8 cellular contexts compared by ENCODE assay signal in the genomic region with DNA sequence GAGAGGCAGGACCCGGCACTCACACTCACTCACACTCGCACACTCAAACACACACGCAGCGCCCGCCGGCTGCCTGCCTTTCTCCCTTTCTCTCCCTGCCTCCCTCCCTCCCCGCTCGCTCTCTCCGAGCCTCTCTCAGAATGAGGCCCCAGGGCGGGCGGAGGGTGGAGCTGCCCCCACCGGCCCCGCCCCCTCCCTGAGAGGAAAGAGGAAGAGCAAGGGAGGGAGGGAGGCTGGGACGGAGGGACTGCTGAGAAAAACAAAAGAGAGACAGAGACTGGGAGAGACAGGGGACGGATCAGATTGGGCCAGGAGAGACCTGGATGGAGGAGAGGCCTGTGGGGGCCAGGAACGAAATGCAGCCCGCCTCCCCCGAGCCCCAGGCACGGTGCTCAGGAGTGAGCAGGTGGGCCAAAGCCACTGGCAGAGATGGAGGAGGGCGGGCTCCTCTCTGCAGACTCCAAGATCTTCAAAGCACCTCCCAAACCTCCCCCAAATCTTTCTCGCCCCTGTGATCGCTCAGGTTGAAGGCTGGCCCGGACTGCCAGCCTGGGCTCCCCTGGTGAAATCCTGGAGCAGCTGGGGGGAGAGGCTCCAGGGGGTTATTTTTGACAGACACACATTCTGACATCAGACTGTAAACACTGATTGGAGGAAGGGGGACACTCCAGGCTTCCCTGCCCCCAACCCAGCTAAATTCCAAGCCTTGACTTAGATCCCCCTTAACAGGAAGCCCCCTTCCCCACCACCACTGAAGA. TPM values are rescaled to one million over a fixed set of nuclear protein-coding genes. Genes with fewer than 3 reads are reported as not detected.
DNase-seq lines count a peak whose midpoint lies in the region; ATAC-seq and TF ChIP-seq lines count a peak whose summit lies in the region.

No MANE protein-coding gene starts in this region.

- peak overlapping the region; percentile 94 for H3K27ac Mint-ChIP-seq in T-helper 2 cell treated with Interferon-gamma antibody and Interleukin-4, amounts not matched to agents 5 μg/mL and 100 μg/mL, for 36 hours

- peaks cover 52% of the 10 kb centered on the region for H3K4me1 Mint-ChIP-seq in T-helper 2 cell treated with Interferon-gamma antibody and Interleukin-4, amounts not matched to agents 5 μg/mL and 100 μg/mL, for 36 hours (ENCODE audit: low read depth)

- TF ChIP-seq CTCF in GM10248 (IDR thresholded peaks at IDR 0.05; ENCODE audit: control extremely low read depth, extremely low read depth, low read depth, missing control alignments) (no peak), HFF-Myc (IDR thresholded peaks at IDR 0.05; ENCODE audit: low read depth, low read length, missing control alignments) (no peak), ascending aorta (IDR thresholded peaks at IDR 0.05) (no peak), hepatocyte (IDR thresholded peaks at IDR 0.05; ENCODE audit: poor library complexity) (no peak)

- no peaks in the 10 kb centered on the region for H3K9me3 Mint-ChIP-seq in T-helper 2 cell treated with Interferon-gamma antibody and Interleukin-4, amounts not matched to agents 5 μg/mL and 100 μg/mL, for 36 hours

- H3K27me3 ChIP-seq in ascending aorta (no peaks in the 10 kb centered on the region), hepatocyte (no peaks in the 10 kb centered on the region)

- peak overlapping the region; percentile 94 for H3K4me3 Mint-ChIP-seq in T-helper 2 cell treated with Interferon-gamma antibody and Interleukin-4, amounts not matched to agents 5 μg/mL and 100 μg/mL, for 36 hours

- peak overlapping the region; percentile 32 for H2AFZ ChIP-seq in hepatocyte

- H3K4me2 ChIP-seq in hepatocyte, result peak overlapping the region; percentile 78

- intact Hi-C loops in ascending aorta (cut with DNase I), result loop anchor here (5.0 kb wide), 1 partner anchor 37 kb away; the partner anchor contains the start of gene NOLC1

- DNase-seq in GM10248 (ENCODE audit: extremely low spot score), result peak; percentile 90
- DNase-seq in HFF-Myc (ENCODE audit: extremely low read depth, low read depth), result no peak
- peak; percentile 69 for DNase-seq in NCI-H1105 (lab: John Stamatoyannopoulos, UW)
- DNase-seq in T-helper 2 cell treated with Interferon-gamma antibody and Interleukin-4, amounts not matched to agents 5 μg/mL and 100 μg/mL, for 36 hours (ENCODE audit: low spot score), result peak; percentile 78
- peak; percentile 76 to 93 for DNase-seq in ascending aorta (ENCODE audit: low spot score in 2 of 2)
- DNase-seq in hepatocyte (ENCODE audit: low spot score), result peak; percentile 95
- DNase-seq in retina, result peak; percentile 90

- peaks cover 43% of the 10 kb centered on the region for H4K20me1 ChIP-seq in hepatocyte (ENCODE audit: insufficient read depth, poor library complexity, severe bottlenecking)

- H3K36me3 ChIP-seq in ascending aorta (peaks cover 14 to 16% of the 10 kb centered on the region in 2 donors), hepatocyte (replicated peaks; ENCODE audit: insufficient read depth, low read depth) (no peaks in the 10 kb centered on the region)

- no peaks in the 10 kb centered on the region for H3K9me2 ChIP-seq in hepatocyte (replicated peaks; ENCODE audit: insufficient read depth)

- peak overlapping the region; percentile 71 to 100 for H3K27ac ChIP-seq in ascending aorta
- peak overlapping the region; percentile 95 for H3K27ac ChIP-seq in hepatocyte

- POLR2A ChIA-PET in GM10248 (lab: Yijun Ruan, JAX), result interaction anchor here (0.6 to 1.0 kb wide), 5 partner anchors 10 to 297 kb away, joined by 3 read pairs; partner anchors contain the start of gene OGA

- 6% methylated on average over 8 of the region's 23 CpGs for WGBS in hepatocyte (ENCODE audit: low lambda C conversion rate, missing lambda C conversion rate)

- no peak for ATAC-seq in GM18517 (IDR thresholded peaks at IDR 0.05; ENCODE audit: unreplicated experiment)

- H3K4me1 ChIP-seq in ascending aorta, result peaks cover 33 to 53% of the 10 kb centered on the region in 2 donors
- H3K4me1 ChIP-seq in hepatocyte (ENCODE audit: insufficient read depth), result peaks cover 51% of the 10 kb centered on the region

- H3K4me3 ChIP-seq in HFF-Myc (replicated peaks; ENCODE audit: low read depth, low read length), result peak overlapping the region; percentile 88
- H3K4me3 ChIP-seq in ascending aorta, result peak overlapping the region; percentile 69 to 84
- peak overlapping the region; percentile 79 for H3K4me3 ChIP-seq in hepatocyte

- CTCF ChIA-PET in GM10248 (lab: Yijun Ruan, JAX), result interaction anchor here (0.6 to 3.6 kb wide), 5 partner anchors 8 to 274 kb away, joined by 3 to 13 read pairs (median 6); no protein-coding TSS in a partner anchor

- peaks cover 93% of the 10 kb centered on the region for H3K79me2 ChIP-seq in hepatocyte

- H3K9me3 ChIP-seq in ascending aorta, result no peaks in the 10 kb centered on the region
- no peaks in the 10 kb centered on the region for H3K9me3 ChIP-seq in hepatocyte (ENCODE audit: low read depth)

- H3K27me3 Mint-ChIP-seq in T-helper 2 cell treated with Interferon-gamma antibody and Interleukin-4, amounts not matched to agents 5 μg/mL and 100 μg/mL, for 36 hours (ENCODE audit: low read depth), result no peaks in the 10 kb centered on the region

- peaks cover 24% of the 10 kb centered on the region for H3K36me3 Mint-ChIP-seq in T-helper 2 cell treated with Interferon-gamma antibody and Interleukin-4, amounts not matched to agents 5 μg/mL and 100 μg/mL, for 36 hours (ENCODE audit: low read depth)

RNA-seq across cellular contexts. Expression of gene LDB1, which starts 5.1 kb away (rescaled TPM):
- total RNA-seq in ascending aorta, result 29.8 TPM
- total RNA-seq in hepatocyte, result 46.3 and 47.2 TPM in 2 replicates
- 28.2 and 31.2 TPM in 2 replicates for polyA plus RNA-seq in hepatocyte

RNA-seq across cellular contexts. Expression of gene PPRC1, which starts 17.8 kb away (rescaled TPM):
- total RNA-seq in ascending aorta (30.7 TPM), hepatocyte (9.8 and 15.6 TPM in 2 replicates)
- 23.7 and 25.4 TPM in 2 replicates for polyA plus RNA-seq in hepatocyte

RNA-seq across cellular contexts. Expression of gene NOLC1, which starts 37.1 kb away (rescaled TPM):
- total RNA-seq in ascending aorta (33.3 TPM), hepatocyte (29.8 and 50.4 TPM in 2 replicates)
- 46.2 and 49.5 TPM in 2 replicates for polyA plus RNA-seq in hepatocyte

RNA-seq across cellular contexts. Expression of gene HPS6, which starts 49.9 kb away (rescaled TPM):
- total RNA-seq in ascending aorta (39.9 TPM), hepatocyte (22.4 and 24.6 TPM in 2 replicates)
- 18.0 and 25.2 TPM in 2 replicates for polyA plus RNA-seq in hepatocyte

RNA-seq across cellular contexts. Expression of gene ARMH3, which starts 59.1 kb away (rescaled TPM):
- total RNA-seq in ascending aorta (4.5 TPM), hepatocyte (10.6 and 11.7 TPM in 2 replicates)
- polyA plus RNA-seq in hepatocyte, result 12.6 and 15.1 TPM in 2 replicates
